1 cellular context compared by ENCODE assay signal in genomic region chr6:165663736-165664552, GRCh38.
TF ChIP-seq lines count a peak whose summit lies in the region.

No MANE protein-coding gene starts in this region.

TF ChIP-seq in HEK293, 187 proteins besides CTCF, POLR2A, EP300 and RAD21 (continued from another document and continues in another):
- TF ChIP-seq ZNF623 (tag by site-specific recombination; IDR thresholded peaks at IDR 0.05) (no peak), GLIS2 (tag by site-specific recombination; IDR thresholded peaks at IDR 0.05) (peak; percentile 61; the same call in 1 of the 2 replicates), IKZF3 (tag by site-specific recombination; IDR thresholded peaks at IDR 0.05) (0 out of 2 replicates have a peak, but pooled peaks have one; percentile 4), ZNF366 (tag by site-specific recombination; conservative IDR thresholded peaks at IDR 0.05) (peak; percentile 55; the same call in 1 of the 2 replicates), KLF7 (tag by site-specific recombination; IDR thresholded peaks at IDR 0.05; ENCODE audit: borderline replicate concordance) (peak; percentile 72; the same call in 1 of the 2 replicates), ZNF621 (tag by site-specific recombination; IDR thresholded peaks at IDR 0.05) (no peak), ZNF335 (tag by site-specific recombination; conservative IDR thresholded peaks at IDR 0.05) (peak; percentile 96), ZNF555 (tag by site-specific recombination; conservative IDR thresholded peaks at IDR 0.05) (no peak), ZNF664 (tag by site-specific recombination; IDR thresholded peaks at IDR 0.05) (no peak), ZNF302 (tag by site-specific recombination; IDR thresholded peaks at IDR 0.05; ENCODE audit: low read depth) (no peak), AEBP2 (tag by site-specific recombination; IDR thresholded peaks at IDR 0.05; ENCODE audit: borderline replicate concordance) (no peak), ZNF707 (tag by site-specific recombination; IDR thresholded peaks at IDR 0.05) (no peak), ZNF214 (tag by site-specific recombination; IDR thresholded peaks at IDR 0.05; ENCODE audit: borderline replicate concordance) (no peak), WT1 (tag by site-specific recombination; IDR thresholded peaks at IDR 0.05) (no peak), ZNF404 (tag by site-specific recombination; IDR thresholded peaks at IDR 0.05) (no peak), ZFHX2 (tag by site-specific recombination; conservative IDR thresholded peaks at IDR 0.05) (no peak), ZBTB10 (tag by site-specific recombination; IDR thresholded peaks at IDR 0.05) (peak; percentile 37), ZNF26 (tag by site-specific recombination; IDR thresholded peaks at IDR 0.05) (no peak), TCF7L2 (IDR thresholded peaks at IDR 0.05; ENCODE audit: borderline replicate concordance, low read depth, low read length) (no peak), ZFP3 (tag by site-specific recombination; IDR thresholded peaks at IDR 0.05; ENCODE audit: low read depth) (no peak), MYNN (tag by site-specific recombination; IDR thresholded peaks at IDR 0.05; ENCODE audit: borderline replicate concordance) (0 out of 2 replicates have a peak, but pooled peaks have one; percentile 37), HOXD13 (CRISPR knock-in tag; IDR thresholded peaks at IDR 0.05; ENCODE audit: borderline replicate concordance) (no peak), PRDM10 (tag by site-specific recombination; IDR thresholded peaks at IDR 0.05) (peak; percentile 74), KLF8 (tag by site-specific recombination; IDR thresholded peaks at IDR 0.05) (peak; percentile 16; the same call in 1 of the 2 replicates), ZNF548 (tag by site-specific recombination; IDR thresholded peaks at IDR 0.05) (no peak), ZSCAN4 (tag by site-specific recombination; IDR thresholded peaks at IDR 0.05) (0 out of 2 replicates have a peak, but pooled peaks have one; percentile 19), ZNF513 (tag by site-specific recombination; IDR thresholded peaks at IDR 0.05) (no peak), ZSCAN30 (tag by site-specific recombination; IDR thresholded peaks at IDR 0.05) (no peak), ZXDB (tag by site-specific recombination; IDR thresholded peaks at IDR 0.05) (peak; percentile 36; the same call in 1 of the 2 replicates), ZNF560 (tag by site-specific recombination; IDR thresholded peaks at IDR 0.05; ENCODE audit: borderline replicate concordance) (no peak), ZBTB17 (tag by site-specific recombination; IDR thresholded peaks at IDR 0.05) (peak; percentile 87), PRDM6 (tag by site-specific recombination; IDR thresholded peaks at IDR 0.05) (no peak), ZBTB1 (tag by site-specific recombination; IDR thresholded peaks at IDR 0.05) (no peak), ZNF830 (tag by site-specific recombination; IDR thresholded peaks at IDR 0.05; ENCODE audit: low read depth) (no peak), ZNF580 (tag by site-specific recombination; IDR thresholded peaks at IDR 0.05) (no peak), ZNF792 (tag by site-specific recombination; IDR thresholded peaks at IDR 0.05) (peak; percentile 67; the same call in 1 of the 2 replicates), ZFP41 (tag by site-specific recombination; IDR thresholded peaks at IDR 0.05; ENCODE audit: borderline replicate concordance) (no peak), ZNF549 (tag by site-specific recombination; IDR thresholded peaks at IDR 0.05) (no peak), PRDM2 (tag by site-specific recombination; IDR thresholded peaks at IDR 0.05; ENCODE audit: borderline replicate concordance) (no peak), ZNF626 (tag by site-specific recombination; IDR thresholded peaks at IDR 0.05) (no peak), ZNF658 (tag by site-specific recombination; IDR thresholded peaks at IDR 0.05) (no peak)
